1 cellular context compared by ENCODE assay signal in genomic region chr1:231194843-231195516, GRCh38.
A peak's percentile ranks its signal among the peaks of the same experiment; 100 is the strongest.
TF ChIP-seq lines count a peak whose summit lies in the region.

No MANE protein-coding gene starts in this region.

TF ChIP-seq in HepG2, 621 proteins besides CTCF, POLR2A, EP300 and RAD21 (continued from another document and continues in another):
- peak; percentile 99 for TF ChIP-seq NR2F6 (IDR thresholded peaks at IDR 0.05)
- TF ChIP-seq NR2F6 (CRISPR knock-in tag; IDR thresholded peaks at IDR 0.05), result peak; percentile 98
- no peak for TF ChIP-seq TAF1 (CRISPR knock-in tag; IDR thresholded peaks at IDR 0.05)
- TF ChIP-seq ZNF792 (CRISPR knock-in tag; IDR thresholded peaks at IDR 0.05), result peak; percentile 79
- no peak for TF ChIP-seq ZNF646 (CRISPR knock-in tag; IDR thresholded peaks at IDR 0.05)
- peak; percentile 31; the same call in 1 of the 2 replicates for TF ChIP-seq HNF4G (IDR thresholded peaks at IDR 0.05; ENCODE audit: borderline replicate concordance, low read depth, low read length)
- TF ChIP-seq HNF4G (CRISPR knock-in tag; IDR thresholded peaks at IDR 0.05; ENCODE audit: borderline replicate concordance, low read depth), result no peak
- no peak for TF ChIP-seq E2F1 (CRISPR knock-in tag; IDR thresholded peaks at IDR 0.05)
- TF ChIP-seq, protein P1, sequence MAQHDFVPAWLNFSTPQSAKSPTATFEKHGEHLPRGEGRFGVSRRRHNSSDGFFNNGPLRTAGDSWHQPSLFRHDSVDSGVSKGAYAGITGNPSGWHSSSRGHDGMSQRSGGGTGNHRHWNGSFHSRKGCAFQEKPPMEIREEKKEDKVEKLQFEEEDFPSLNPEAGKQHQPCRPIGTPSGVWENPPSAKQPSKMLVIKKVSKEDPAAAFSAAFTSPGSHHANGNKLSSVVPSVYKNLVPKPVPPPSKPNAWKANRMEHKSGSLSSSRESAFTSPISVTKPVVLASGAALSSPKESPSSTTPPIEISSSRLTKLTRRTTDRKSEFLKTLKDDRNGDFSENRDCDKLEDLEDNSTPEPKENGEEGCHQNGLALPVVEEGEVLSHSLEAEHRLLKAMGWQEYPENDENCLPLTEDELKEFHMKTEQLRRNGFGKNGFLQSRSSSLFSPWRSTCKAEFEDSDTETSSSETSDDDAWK (CRISPR knock-in tag; IDR thresholded peaks at IDR 0.05), result no peak
- TF ChIP-seq ZNF121 (CRISPR knock-in tag; IDR thresholded peaks at IDR 0.05), result peak; percentile 81; the same call in 1 of the 2 replicates
- no peak for TF ChIP-seq GRHL1 (CRISPR knock-in tag; conservative IDR thresholded peaks at IDR 0.05)
- TF ChIP-seq ZNF749 (CRISPR knock-in tag; IDR thresholded peaks at IDR 0.05; ENCODE audit: borderline replicate concordance), result no peak
- TF ChIP-seq, protein P2, sequence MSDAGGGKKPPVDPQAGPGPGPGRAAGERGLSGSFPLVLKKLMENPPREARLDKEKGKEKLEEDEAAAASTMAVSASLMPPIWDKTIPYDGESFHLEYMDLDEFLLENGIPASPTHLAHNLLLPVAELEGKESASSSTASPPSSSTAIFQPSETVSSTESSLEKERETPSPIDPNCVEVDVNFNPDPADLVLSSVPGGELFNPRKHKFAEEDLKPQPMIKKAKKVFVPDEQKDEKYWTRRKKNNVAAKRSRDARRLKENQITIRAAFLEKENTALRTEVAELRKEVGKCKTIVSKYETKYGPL (CRISPR knock-in tag; IDR thresholded peaks at IDR 0.05), result no peak
- TF ChIP-seq MAFK (conservative IDR thresholded peaks at IDR 0.05 in 1 of 2, IDR thresholded peaks at IDR 0.05 in 1 of 2; ENCODE audit: low read length in 2 of 2), result no peak
- TF ChIP-seq, protein P3, sequence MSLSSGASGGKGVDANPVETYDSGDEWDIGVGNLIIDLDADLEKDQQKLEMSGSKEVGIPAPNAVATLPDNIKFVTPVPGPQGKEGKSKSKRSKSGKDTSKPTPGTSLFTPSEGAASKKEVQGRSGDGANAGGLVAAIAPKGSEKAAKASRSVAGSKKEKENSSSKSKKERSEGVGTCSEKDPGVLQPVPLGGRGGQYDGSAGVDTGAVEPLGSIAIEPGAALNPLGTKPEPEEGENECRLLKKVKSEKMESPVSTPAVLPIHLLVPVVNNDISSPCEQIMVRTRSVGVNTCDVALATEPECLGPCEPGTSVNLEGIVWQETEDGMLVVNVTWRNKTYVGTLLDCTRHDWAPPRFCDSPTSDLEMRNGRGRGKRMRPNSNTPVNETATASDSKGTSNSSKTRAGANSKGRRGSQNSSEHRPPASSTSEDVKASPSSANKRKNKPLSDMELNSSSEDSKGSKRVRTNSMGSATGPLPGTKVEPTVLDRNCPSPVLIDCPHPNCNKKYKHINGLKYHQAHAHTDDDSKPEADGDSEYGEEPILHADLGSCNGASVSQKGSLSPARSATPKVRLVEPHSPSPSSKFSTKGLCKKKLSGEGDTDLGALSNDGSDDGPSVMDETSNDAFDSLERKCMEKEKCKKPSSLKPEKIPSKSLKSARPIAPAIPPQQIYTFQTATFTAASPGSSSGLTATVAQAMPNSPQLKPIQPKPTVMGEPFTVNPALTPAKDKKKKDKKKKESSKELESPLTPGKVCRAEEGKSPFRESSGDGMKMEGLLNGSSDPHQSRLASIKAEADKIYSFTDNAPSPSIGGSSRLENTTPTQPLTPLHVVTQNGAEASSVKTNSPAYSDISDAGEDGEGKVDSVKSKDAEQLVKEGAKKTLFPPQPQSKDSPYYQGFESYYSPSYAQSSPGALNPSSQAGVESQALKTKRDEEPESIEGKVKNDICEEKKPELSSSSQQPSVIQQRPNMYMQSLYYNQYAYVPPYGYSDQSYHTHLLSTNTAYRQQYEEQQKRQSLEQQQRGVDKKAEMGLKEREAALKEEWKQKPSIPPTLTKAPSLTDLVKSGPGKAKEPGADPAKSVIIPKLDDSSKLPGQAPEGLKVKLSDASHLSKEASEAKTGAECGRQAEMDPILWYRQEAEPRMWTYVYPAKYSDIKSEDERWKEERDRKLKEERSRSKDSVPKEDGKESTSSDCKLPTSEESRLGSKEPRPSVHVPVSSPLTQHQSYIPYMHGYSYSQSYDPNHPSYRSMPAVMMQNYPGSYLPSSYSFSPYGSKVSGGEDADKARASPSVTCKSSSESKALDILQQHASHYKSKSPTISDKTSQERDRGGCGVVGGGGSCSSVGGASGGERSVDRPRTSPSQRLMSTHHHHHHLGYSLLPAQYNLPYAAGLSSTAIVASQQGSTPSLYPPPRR (CRISPR knock-in tag; IDR thresholded peaks at IDR 0.05; ENCODE audit: borderline replicate concordance), result peak; percentile 97
- TF ChIP-seq, protein P4, sequence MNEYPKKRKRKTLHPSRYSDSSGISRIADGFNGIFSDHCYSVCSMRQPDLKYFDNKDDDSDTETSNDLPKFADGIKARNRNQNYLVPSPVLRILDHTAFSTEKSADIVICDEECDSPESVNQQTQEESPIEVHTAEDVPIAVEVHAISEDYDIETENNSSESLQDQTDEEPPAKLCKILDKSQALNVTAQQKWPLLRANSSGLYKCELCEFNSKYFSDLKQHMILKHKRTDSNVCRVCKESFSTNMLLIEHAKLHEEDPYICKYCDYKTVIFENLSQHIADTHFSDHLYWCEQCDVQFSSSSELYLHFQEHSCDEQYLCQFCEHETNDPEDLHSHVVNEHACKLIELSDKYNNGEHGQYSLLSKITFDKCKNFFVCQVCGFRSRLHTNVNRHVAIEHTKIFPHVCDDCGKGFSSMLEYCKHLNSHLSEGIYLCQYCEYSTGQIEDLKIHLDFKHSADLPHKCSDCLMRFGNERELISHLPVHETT (CRISPR knock-in tag; conservative IDR thresholded peaks at IDR 0.05), result no peak
- TF ChIP-seq ZSCAN22 (CRISPR knock-in tag; IDR thresholded peaks at IDR 0.05), result no peak
- TF ChIP-seq FOSL1 (CRISPR knock-in tag; IDR thresholded peaks at IDR 0.05; ENCODE audit: borderline replicate concordance), result peak; percentile 81
- TF ChIP-seq ZNF577 (CRISPR knock-in tag; IDR thresholded peaks at IDR 0.05; ENCODE audit: borderline replicate concordance, low read depth), result no peak
- no peak for TF ChIP-seq KLF15 (CRISPR knock-in tag; IDR thresholded peaks at IDR 0.05; ENCODE audit: borderline replicate concordance)
- no peak for TF ChIP-seq ZNF20 (CRISPR knock-in tag; IDR thresholded peaks at IDR 0.05)
- TF ChIP-seq RORA (CRISPR knock-in tag; IDR thresholded peaks at IDR 0.05), result no peak
- no peak for TF ChIP-seq HMGA1 (CRISPR knock-in tag; conservative IDR thresholded peaks at IDR 0.05)
- no peak for TF ChIP-seq ARID2 (CRISPR knock-in tag; IDR thresholded peaks at IDR 0.05; ENCODE audit: borderline replicate concordance)
- TF ChIP-seq ERF (CRISPR knock-in tag; IDR thresholded peaks at IDR 0.05), result peak; percentile 91
- TF ChIP-seq ZNF567 (CRISPR knock-in tag; IDR thresholded peaks at IDR 0.05; ENCODE audit: borderline replicate concordance), result no peak
- no peak for TF ChIP-seq HNRNPLL (IDR thresholded peaks at IDR 0.05; ENCODE audit: low read depth, low read length, poor library complexity, severe bottlenecking)
- no peak for TF ChIP-seq ZNF251 (CRISPR knock-in tag; IDR thresholded peaks at IDR 0.05)
- TF ChIP-seq NBN (conservative IDR thresholded peaks at IDR 0.05), result no peak
- TF ChIP-seq BCL3 (CRISPR knock-in tag; IDR thresholded peaks at IDR 0.05), result no peak
- TF ChIP-seq TERF1 (CRISPR knock-in tag; IDR thresholded peaks at IDR 0.05), result no peak
- no peak for TF ChIP-seq SKI (IDR thresholded peaks at IDR 0.05; ENCODE audit: partially characterized antibody)
- TF ChIP-seq, protein P5, sequence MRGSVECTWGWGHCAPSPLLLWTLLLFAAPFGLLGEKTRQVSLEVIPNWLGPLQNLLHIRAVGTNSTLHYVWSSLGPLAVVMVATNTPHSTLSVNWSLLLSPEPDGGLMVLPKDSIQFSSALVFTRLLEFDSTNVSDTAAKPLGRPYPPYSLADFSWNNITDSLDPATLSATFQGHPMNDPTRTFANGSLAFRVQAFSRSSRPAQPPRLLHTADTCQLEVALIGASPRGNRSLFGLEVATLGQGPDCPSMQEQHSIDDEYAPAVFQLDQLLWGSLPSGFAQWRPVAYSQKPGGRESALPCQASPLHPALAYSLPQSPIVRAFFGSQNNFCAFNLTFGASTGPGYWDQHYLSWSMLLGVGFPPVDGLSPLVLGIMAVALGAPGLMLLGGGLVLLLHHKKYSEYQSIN (CRISPR knock-in tag; IDR thresholded peaks at IDR 0.05; ENCODE audit: borderline replicate concordance), result no peak
- no peak for TF ChIP-seq WIZ (CRISPR knock-in tag; IDR thresholded peaks at IDR 0.05)
- TF ChIP-seq ZNF234 (CRISPR knock-in tag; conservative IDR thresholded peaks at IDR 0.05), result no peak
